Comparison of ENCODE assay signal across 20 cellular contexts in genomic region chr12:88720231-88720630, GRCh38.
"Had no signal": no experiment of that assay in that cellular context is flagged by ENCODE, and none has a peak within 500 bp of the region (broad histone marks: within the 10 kb centered on the region; RNA-seq: fewer than 3 reads in every experiment).

No MANE protein-coding gene starts in this region.

- H3K79me2 ChIP-seq: hepatocyte had no signal

- FAIRE-seq: colon, endometrium, frontal cortex had no signal

- H3K36me3 ChIP-seq: esophagus muscularis mucosa, gastroesophageal sphincter, heart left ventricle, left lung, lower lobe of right lung had no signal

- H3K4me2 ChIP-seq: hepatocyte had no signal

- H3K4me3 ChIP-seq: coronary artery, esophagus muscularis mucosa, gastroesophageal sphincter, heart left ventricle, hepatocyte, left lung, lower lobe of right lung had no signal

- H2AFZ ChIP-seq: hepatocyte had no signal

- H3K9me3 ChIP-seq: esophagus muscularis mucosa, gastroesophageal sphincter, heart left ventricle, left lung, lower lobe of right lung had no signal

- H3K27me3 ChIP-seq: esophagus muscularis mucosa, foreskin keratinocyte, gastroesophageal sphincter, heart left ventricle, hepatocyte, left lung had no signal

- H3K27ac ChIP-seq: coronary artery, foreskin keratinocyte, gastroesophageal sphincter, heart left ventricle, hepatocyte, left lung, lower lobe of right lung had no signal

- H3K4me1 ChIP-seq: foreskin keratinocyte, heart left ventricle, left lung, lower lobe of right lung had no signal

- DNase-seq: effector CD8-positive, alpha-beta T cell; effector memory CD8-positive, alpha-beta T cell; endodermal cell; foreskin keratinocyte; heart left ventricle; hypothalamus; immature natural killer cell; islet precursor cell; left cardiac atrium; left lung; left ventricle myocardium superior; lower lobe of right lung; mesenchymal stem cell had no signal
